ENCODE assay signal across 8 cellular contexts in genomic region chr12:44874981-44875416, GRCh38. TPM values are rescaled to one million over a fixed set of nuclear protein-coding genes. Genes with fewer than 3 reads are reported as not detected.
DNase-seq lines count a peak whose midpoint lies in the region; ATAC-seq, FAIRE-seq and TF ChIP-seq lines count a peak whose summit lies in the region.

No MANE protein-coding gene starts in this region.

- peaks cover 3% of the 10 kb centered on the region for H3K9me3 Mint-ChIP-seq in type B pancreatic cell

- CTCF ChIA-PET in GM12878 (lab: Yijun Ruan, JAX) = interaction anchor here (0.6 kb wide), 1 partner anchor 341 kb away, joined by 3 read pairs; the partner anchor contains the start of gene ANO6

- peak overlapping the region; percentile 95 for H3K4me3 Mint-ChIP-seq in type B pancreatic cell

- H3K27ac Mint-ChIP-seq in type B pancreatic cell = no peak overlapping the region

- H3K36me3 Mint-ChIP-seq in type B pancreatic cell = no peaks in the 10 kb centered on the region

- H3K27me3 Mint-ChIP-seq in type B pancreatic cell = peaks cover 79% of the 10 kb centered on the region

- RAD21 ChIA-PET in GM12878 (lab: Charles Lee; ENCODE audit: unreplicated experiment) = no interaction called here

- H3K9me3 ChIP-seq in GM12878 (replicated peaks; ENCODE audit: control insufficient read depth, insufficient read depth, low read length) (no peaks in the 10 kb centered on the region), mononuclear cell (ENCODE audit: low read depth, low read length) (no peaks in the 10 kb centered on the region)

- peak overlapping the region; percentile 76 for H3K4me2 ChIP-seq in GM12878 (ENCODE audit: control insufficient read depth, insufficient read depth)

- no peak overlapping the region for H2AFZ ChIP-seq in GM12878 (ENCODE audit: control insufficient read depth, low read depth, low read length)

- no TSS peak for BruUV-seq in GM12878 (replicated peaks; lab: Mats Ljungman, UMichigan)

- in situ Hi-C loops in GM12878 (cut with MboI) = no loop called here

- H3K36me3 ChIP-seq in GM12878 (ENCODE audit: control insufficient read depth in 2 of 2, insufficient read depth in 2 of 2, low read length in 1 of 2) = no peaks in the 10 kb centered on the region

- ATAC-seq in GM12878 (peak; percentile 36), GM19035 (IDR thresholded peaks at IDR 0.05; ENCODE audit: unreplicated experiment) (no peak), HG03432 (IDR thresholded peaks at IDR 0.05; ENCODE audit: unreplicated experiment) (no peak)

- H4K20me1 ChIP-seq in GM12878 (ENCODE audit: control insufficient read depth, insufficient read depth) = no peaks in the 10 kb centered on the region

- H3K4me1 ChIP-seq in GM12878 (ENCODE audit: control insufficient read depth, insufficient read depth, low read length) (peaks cover 3% of the 10 kb centered on the region; the same call in 1 of the 2 replicates), mononuclear cell (ENCODE audit: insufficient read depth, low read length) (peaks cover 6% of the 10 kb centered on the region)

- DNase-seq in NCI-H526 treated with DMSO at 0.1 percent for 48 hours (lab: John Stamatoyannopoulos, UW) = peak; percentile 8
- no peak for DNase-seq in GM12878 (ENCODE audit: low read depth, low spot score)
- DNase-seq in type B pancreatic cell (ENCODE audit: extremely low spot score, unreplicated experiment) = peak; percentile 65
- no peak for DNase-seq in NCI-H345 treated with DMSO at 0.1 percent for 48 hours (lab: John Stamatoyannopoulos, UW; ENCODE audit: unreplicated experiment)

- TF ChIP-seq POLR2A in GM12878 (IDR thresholded peaks at IDR 0.05; ENCODE audit: low read depth, low read length) = no peak

- no peak overlapping the region for H3K27ac ChIP-seq in GM12878 (ENCODE audit: control insufficient read depth, insufficient read depth)

- H3K27me3 ChIP-seq in GM12878 (replicated peaks in 1 of 2; ENCODE audit: control insufficient read depth in 2 of 2, insufficient read depth in 2 of 2, low read length in 1 of 2) (peaks cover 6 to 23% of the 10 kb centered on the region in 2 experiments), mononuclear cell (ENCODE audit: insufficient read depth, low read length) (peaks cover 59% of the 10 kb centered on the region)

- no peaks in the 10 kb centered on the region for H3K79me2 ChIP-seq in GM12878 (ENCODE audit: control insufficient read depth, insufficient read depth, low read length)

- POLR2A ChIA-PET in GM12878 (lab: Charles Lee) = no interaction called here

- 10% methylated on average over 12 of the region's 12 CpGs for WGBS in GM12878 (ENCODE audit: insufficient coverage, insufficient replicate concordance, low lambda C conversion rate, missing lambda C conversion rate)

- TF ChIP-seq EP300 in GM12878 (IDR thresholded peaks at IDR 0.05; ENCODE audit: borderline replicate concordance in 1 of 2, control insufficient read depth in 1 of 2, low read depth in 2 of 2, low read length in 2 of 2) = no peak

- H3K9ac ChIP-seq in GM12878 (ENCODE audit: control insufficient read depth, insufficient read depth, low read length) = no peak overlapping the region

- TF ChIP-seq CTCF in GM12878 (IDR thresholded peaks at IDR 0.05 in 2 of 3, conservative IDR thresholded peaks at IDR 0.05 in 1 of 3; ENCODE audit: control insufficient read depth in 2 of 3, extremely low read depth in 1 of 3, insufficient read depth in 1 of 3, low read depth in 3 of 3, low read length in 3 of 3) (no peak), type B pancreatic cell (conservative IDR thresholded peaks at IDR 0.05) (no peak)

- intact Hi-C loops in GM12878 (cut with micrococcal nuclease; ENCODE audit: unreplicated experiment) = no loop called here

- peaks cover 25% of the 10 kb centered on the region for H3K4me1 Mint-ChIP-seq in type B pancreatic cell (ENCODE audit: unreplicated experiment)

- no peak for TF ChIP-seq RAD21 in GM12878 (IDR thresholded peaks at IDR 0.05; ENCODE audit: insufficient read depth, low read depth, low read length)

- SMC1A ChIA-PET in GM12878 (lab: Charles Lee; ENCODE audit: uncharacterized antibody, unreplicated experiment) = interaction anchor here (1.2 kb wide), 1 partner anchor 123 kb away, joined by 3 read pairs; no protein-coding TSS in a partner anchor

- H3K4me3 ChIP-seq in GM08714 (ENCODE audit: low read length) (peak overlapping the region; percentile 52; the same call in 1 of the 2 replicates), GM12878 (no peak overlapping the region; the same call in 1 of the 2 replicates), mononuclear cell (ENCODE audit: low read length) (peak overlapping the region; percentile 49)

- FAIRE-seq in GM12878 (lab: Jason Lieb, UNC) = no peak

TF ChIP-seq in GM12878, 131 proteins besides CTCF, POLR2A, EP300 and RAD21:
- TF ChIP-seq PAX8 (IDR thresholded peaks at IDR 0.05) (no peak), BMI1 (IDR thresholded peaks at IDR 0.05; ENCODE audit: borderline replicate concordance) (no peak)

RNA-seq across cellular contexts. Expression of gene NELL2, which starts 1.1 kb away (rescaled TPM):
- total RNA-seq in GM12878 (2013; cell fraction: nucleolus; rRNA removed) = 1.9 and 4.3 TPM in 2 replicates
- total RNA-seq in GM12878 (2014; rRNA removed) (1.7 and 1.9 TPM in 2 replicates), GM12878 (2014; rRNA removed; fragmentation: Illumina TruSeq; extraction: Trizol) (0.58 and 0.88 TPM in 2 replicates), GM12878 (2021) (0.85 and 1.3 TPM in 2 replicates), mononuclear cell (208 TPM), type B pancreatic cell (ENCODE audit: low replicate concordance) (10.4 and 27.1 TPM in 2 replicates)
- not detected for polyA plus RNA-seq in GM12878 (2011; ENCODE audit: low read depth)
- polyA plus RNA-seq in GM12878 (2011; rRNA removed) (0.67 and 0.94 TPM in 2 replicates), GM12878 (2014; fragmentation: Illumina TruSeq; extraction: Trizol) (0.87 and 1.4 TPM in 2 replicates), GM12878 (2014; fragmentation: Nextera tagmentation; extraction: Ambion mirVana) (under 1 TPM; 0.27 to 0.56 TPM), GM12878 (2014; rRNA removed) (0.85 and 2.3 TPM in 2 replicates), GM12878 (2016; fragmentation: Nextera tagmentation; extraction: Ambion mirVana) (1 to 10 TPM in 1 of 2 experiments, under 1 TPM in 1; 0.47 to 1.1 TPM)
- 0.36 and 0.50 TPM in 2 replicates for polyA plus RNA-seq in GM12878 (2011; cell fraction: cytosol; rRNA removed)
- polyA plus RNA-seq in GM12878 (2011; cell fraction: nucleus; rRNA removed) = 0.42 and 0.57 TPM in 2 replicates
- polyA plus RNA-seq in GM12878 (2012) = 0.17 TPM in 1 of 2 replicates, not detected in the other
- polyA minus RNA-seq in GM12878 (2011; rRNA and poly(A)+ RNA removed) = 1.2 and 2.8 TPM in 2 replicates
- polyA minus RNA-seq in GM12878 (2011; cell fraction: cytosol; rRNA and poly(A)+ RNA removed) = not detected in 2 replicates
- 1.1 and 1.5 TPM in 2 replicates for polyA minus RNA-seq in GM12878 (2011; cell fraction: nucleus; rRNA and poly(A)+ RNA removed)

Comparison
In these comparisons a context has a peak if more than half of its experiments do, and no peak if none do; other contexts are left out.
1. DNase-seq: peak in NCI-H526 treated with DMSO at 0.1 percent for 48 hours (single experiment) and type B pancreatic cell (single experiment); none in GM12878 (single experiment) and NCI-H345 treated with DMSO at 0.1 percent for 48 hours (single experiment).